In the genomic region with DNA sequence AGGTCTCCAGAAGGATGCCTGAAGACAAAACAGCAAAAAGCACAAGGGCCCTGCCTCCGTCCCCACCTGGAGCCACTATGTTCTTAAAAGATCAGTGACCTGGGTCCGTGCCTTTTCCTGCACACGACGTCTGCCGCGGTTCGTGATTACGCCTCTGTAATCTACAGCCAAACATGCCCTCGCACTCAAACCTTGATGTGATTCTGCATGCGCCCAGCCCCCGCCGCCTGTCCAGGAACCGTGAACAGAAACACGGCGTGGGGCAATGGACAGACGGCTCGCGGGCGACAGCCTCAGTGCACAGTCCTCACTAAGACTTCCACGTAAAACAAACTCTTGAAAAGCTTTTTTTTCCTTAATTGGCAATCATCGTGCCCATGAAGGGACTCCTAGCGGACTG, we compare ENCODE assay signal across 24 cellular contexts. TPM values are rescaled to one million over a fixed set of nuclear protein-coding genes. Genes with fewer than 3 reads are reported as not detected.
"Had no signal": no experiment of that assay in that cellular context is flagged by ENCODE, and none has a peak within 500 bp of the region (broad histone marks: within the 10 kb centered on the region; RNA-seq: fewer than 3 reads in every experiment).

No MANE protein-coding gene starts in this region.

- FAIRE-seq: islet of Langerhans, urothelium cell line had no signal

- H3K4me3 Mint-ChIP-seq: activated B cell treated with CpG ODN at 0.5 μM for 24 hours; activated naive CD8-positive, alpha-beta T cell treated with anti-CD3 and anti-CD28 coated beads, Interleukin-2, amount 10 ng/mL, durations not matched to agents 7 days and 5 days; dendritic cell treated with granulocyte-macrophage colony-stimulating factor and Interleukin-4, amounts not matched to agents 40 ng/mL and 50 ng/mL, for 4 days; memory B cell; nephron; stimulated activated naive B cell treated with anti-CD40 and anti-IgM and Interleukin-4, amounts not matched to agents 10 μg/mL and 1 μg/mL and 100 μg/mL, for 72 hours; T-helper 2 cell treated with Interferon-gamma antibody and Interleukin-4, amounts not matched to agents 5 μg/mL and 100 μg/mL, for 36 hours had no signal

- H3K4me1 ChIP-seq: ascending aorta, esophagus muscularis mucosa, foreskin keratinocyte, suprapubic skin, transverse colon had no signal

- H3K4me2 ChIP-seq: smooth muscle cell had no signal

- H3K27me3 ChIP-seq: ascending aorta, brain microvascular endothelial cell, esophagus muscularis mucosa, foreskin keratinocyte, neutrophil, suprapubic skin, transverse colon had no signal

- H3K4me3 ChIP-seq: ascending aorta, esophagus muscularis mucosa, smooth muscle cell, suprapubic skin, transverse colon had no signal

- H3K4me1 Mint-ChIP-seq: activated B cell treated with CpG ODN at 0.5 μM for 24 hours; activated naive CD8-positive, alpha-beta T cell treated with anti-CD3 and anti-CD28 coated beads, Interleukin-2, amount 10 ng/mL, durations not matched to agents 7 days and 5 days; nephron had no signal

- H3K27ac Mint-ChIP-seq: activated B cell treated with CpG ODN at 0.5 μM for 24 hours; activated naive CD8-positive, alpha-beta T cell treated with anti-CD3 and anti-CD28 coated beads, Interleukin-2, amount 10 ng/mL, durations not matched to agents 7 days and 5 days; dendritic cell treated with granulocyte-macrophage colony-stimulating factor and Interleukin-4, amounts not matched to agents 40 ng/mL and 50 ng/mL, for 4 days; memory B cell; nephron; progenitor cell of endocrine pancreas; stimulated activated naive B cell treated with anti-CD40 and anti-IgM and Interleukin-4, amounts not matched to agents 10 μg/mL and 1 μg/mL and 100 μg/mL, for 72 hours; T-helper 2 cell treated with Interferon-gamma antibody and Interleukin-4, amounts not matched to agents 5 μg/mL and 100 μg/mL, for 36 hours had no signal

- DNase-seq: activated B cell treated with CpG ODN at 0.5 μM for 24 hours; activated CD4-positive, alpha-beta T cell treated with anti-CD3 and anti-CD28 coated beads, Interleukin-2, amount 50 U/mL, for 4 hours; activated effector memory CD4-positive, alpha-beta T cell treated with Interleukin-2 at 50 U/mL for 16 hours; activated naive CD4-positive, alpha-beta T cell treated with Interleukin-2 at 50 U/mL for 16 hours; activated naive CD8-positive, alpha-beta T cell treated with anti-CD3 and anti-CD28 coated beads, Interleukin-2, amount 10 ng/mL, durations not matched to agents 7 days and 5 days; brain microvascular endothelial cell; foreskin keratinocyte; stimulated activated CD4-positive, alpha-beta T cell treated with anti-CD3 and anti-CD28 coated beads, Interleukin-15, amount 100 ng/mL, for 24 hours; stimulated activated CD4-positive, alpha-beta T cell treated with anti-CD3 and anti-CD28 coated beads, Interleukin-2, amount 100 ng/mL, for 24 hours; stimulated activated naive B cell treated with anti-CD40 and anti-IgM and Interleukin-4, amounts not matched to agents 10 μg/mL and 1 μg/mL and 100 μg/mL, for 72 hours; T-helper 1 cell; transverse colon had no signal

- H3K27ac ChIP-seq: ascending aorta, brain microvascular endothelial cell, esophagus muscularis mucosa, foreskin keratinocyte, neutrophil, suprapubic skin, transverse colon had no signal

- H3K27me3 Mint-ChIP-seq: activated B cell treated with CpG ODN at 0.5 μM for 24 hours; activated naive CD8-positive, alpha-beta T cell treated with anti-CD3 and anti-CD28 coated beads, Interleukin-2, amount 10 ng/mL, durations not matched to agents 7 days and 5 days; memory B cell; progenitor cell of endocrine pancreas; stimulated activated naive B cell treated with anti-CD40 and anti-IgM and Interleukin-4, amounts not matched to agents 10 μg/mL and 1 μg/mL and 100 μg/mL, for 72 hours had no signal

- H3K9me3 ChIP-seq: ascending aorta, esophagus muscularis mucosa, suprapubic skin had no signal

- H3K36me3 ChIP-seq: neutrophil, suprapubic skin, transverse colon had no signal

RNA-seq across cellular contexts. Expression of gene C13orf46, which starts 15.5 kb away (rescaled TPM):
- total RNA-seq: foreskin keratinocyte had no signal
